Comparison of ENCODE assay signal across 1 cellular context in genomic region chrX:16993791-16994318, GRCh38.
TF ChIP-seq lines count a peak whose summit lies in the region.

No MANE protein-coding gene starts in this region.

TF ChIP-seq in GM23338, 12 proteins besides CTCF, POLR2A, EP300 and RAD21:
- no peak for TF ChIP-seq ZNF462 (CRISPR knock-in tag; IDR thresholded peaks at IDR 0.05)
- no peak for TF ChIP-seq ETS1 (IDR thresholded peaks at IDR 0.05)
- no peak for TF ChIP-seq REST (IDR thresholded peaks at IDR 0.05; ENCODE audit: unreplicated experiment)
- TF ChIP-seq ZNF331 (CRISPR knock-in tag; IDR thresholded peaks at IDR 0.05; ENCODE audit: low read depth), result no peak
- no peak for TF ChIP-seq CREB1 (CRISPR knock-in tag; IDR thresholded peaks at IDR 0.05; ENCODE audit: low read depth)
- no peak for TF ChIP-seq ZNF114 (CRISPR knock-in tag; IDR thresholded peaks at IDR 0.05)
- TF ChIP-seq JUNB (IDR thresholded peaks at IDR 0.05; ENCODE audit: unreplicated experiment), result no peak
- TF ChIP-seq EZH2 (IDR thresholded peaks at IDR 0.05; ENCODE audit: low read depth, unreplicated experiment), result no peak
- TF ChIP-seq POLR2AphosphoS5 (IDR thresholded peaks at IDR 0.05; ENCODE audit: low read depth), result no peak
- TF ChIP-seq NANOG (IDR thresholded peaks at IDR 0.05; ENCODE audit: borderline replicate concordance), result no peak
- no peak for TF ChIP-seq EZH2phosphoT487 (IDR thresholded peaks at IDR 0.05; ENCODE audit: unreplicated experiment)
- no peak for TF ChIP-seq STAT1 (IDR thresholded peaks at IDR 0.05; ENCODE audit: unreplicated experiment)
